12 cellular contexts compared by ENCODE assay signal in genomic region chr11:111408789-111409727, GRCh38. TPM values are rescaled to one million over a fixed set of nuclear protein-coding genes. Genes with fewer than 3 reads are reported as not detected.
DNase-seq lines count a peak whose midpoint lies in the region; ATAC-seq, FAIRE-seq and TF ChIP-seq lines count a peak whose summit lies in the region.
"Had no signal": no experiment of that assay in that cellular context is flagged by ENCODE, and none has a peak within 500 bp of the region (broad histone marks: within the 10 kb centered on the region; RNA-seq: fewer than 3 reads in every experiment).

No MANE protein-coding gene starts in this region.

- FAIRE-seq in HepG2 (lab: Jason Lieb, UNC) = no peak

- ATAC-seq in DND-41 (ENCODE audit: insufficient read depth, low read depth) (peak; percentile 44; the same call in 1 of the 3 replicates), GM21447 (IDR thresholded peaks at IDR 0.05; ENCODE audit: unreplicated experiment) (peak; percentile 40), HG03558 (IDR thresholded peaks at IDR 0.05; ENCODE audit: extremely low read depth, unreplicated experiment) (peak; percentile 32), HepG2 (no peak)
- ATAC-seq: foreskin keratinocyte had no signal

- H4K20me1 ChIP-seq in DND-41 (ENCODE audit: insufficient read depth, low read length) (no peaks in the 10 kb centered on the region), HepG2 (ENCODE audit: insufficient read depth, low read length) (no peaks in the 10 kb centered on the region)

- no peaks in the 10 kb centered on the region for H3K4me1 Mint-ChIP-seq in Caco-2 (ENCODE audit: low read depth, unreplicated experiment)

- WGBS in HepG2 (ENCODE audit: low lambda C conversion rate) = 92% methylated on average over 6 of the region's 6 CpGs

- H3K9ac ChIP-seq in DND-41 (ENCODE audit: low read depth, low read length) = no peak overlapping the region
- no peak overlapping the region for H3K9ac ChIP-seq in HepG2 (ENCODE audit: insufficient read depth, low read depth, low read length)

- no peaks in the 10 kb centered on the region for H3K27me3 Mint-ChIP-seq in Caco-2 (ENCODE audit: insufficient read depth, unreplicated experiment)

- H3K27ac ChIP-seq in DND-41 (ENCODE audit: low read length) (no peak overlapping the region), HepG2 (ENCODE audit: extremely low read length, insufficient read depth, low read length) (no peak overlapping the region), substantia nigra (ENCODE audit: low read depth, low read length, poor library complexity, severe bottlenecking) (no peak overlapping the region)
- H3K27ac ChIP-seq: foreskin keratinocyte had no signal

- H3K36me3 Mint-ChIP-seq in Caco-2 (ENCODE audit: insufficient read depth, unreplicated experiment) = no peaks in the 10 kb centered on the region

- H3K9me3 ChIP-seq in DND-41 (ENCODE audit: insufficient read depth, low read length, severe bottlenecking) = peaks cover 5% of the 10 kb centered on the region
- no peaks in the 10 kb centered on the region for H3K9me3 ChIP-seq in HepG2 (ENCODE audit: low read length)
- H3K9me3 ChIP-seq in Caco-2 = no peaks in the 10 kb centered on the region

- no peak for DNase-seq in DND-41
- DNase-seq in amniotic epithelial cell (ENCODE audit: low read depth) = peak; percentile 70
- no peak for DNase-seq in HepG2 (ENCODE audit: low spot score)
- no peak for DNase-seq in Caco-2
- DNase-seq in substantia nigra (lab: John Stamatoyannopoulos, UW) = no peak
- no peak for DNase-seq in mesenteric fat pad (ENCODE audit: low spot score)
- DNase-seq: activated naive CD8-positive, alpha-beta T cell treated with anti-CD3 and anti-CD28 coated beads, Interleukin-2, amount 10 ng/mL, durations not matched to agents 7 days and 5 days; foreskin keratinocyte; NCI-H1092 treated with DMSO at 0.1 percent for 48 hours had no signal

- POLR2A ChIA-PET in HepG2 (lab: Yijun Ruan, JAX) (no interaction called here), Caco-2 (lab: Charles Lee) (no interaction called here)

- TF ChIP-seq POLR2A in HepG2 (IDR thresholded peaks at IDR 0.05; ENCODE audit: insufficient read depth in 1 of 2, low read depth in 2 of 2, low read length in 2 of 2) = no peak

- no peaks in the 10 kb centered on the region for H3K9me3 Mint-ChIP-seq in Caco-2 (ENCODE audit: unreplicated experiment)

- H3K4me1 ChIP-seq in DND-41 (ENCODE audit: insufficient read depth, low read length) (peaks cover 4% of the 10 kb centered on the region), HepG2 (ENCODE audit: insufficient read depth, low read length) (peaks cover 19% of the 10 kb centered on the region), Caco-2 (no peaks in the 10 kb centered on the region)
- H3K4me1 ChIP-seq: foreskin keratinocyte had no signal

- intact Hi-C loops in HepG2 (cut with micrococcal nuclease; ENCODE audit: unreplicated experiment) = no loop called here
- intact Hi-C loops in Caco-2 (cut with micrococcal nuclease; ENCODE audit: unreplicated experiment) = no loop called here

- no peak overlapping the region for H3K4me3 Mint-ChIP-seq in Caco-2 (ENCODE audit: unreplicated experiment)
- H3K4me3 Mint-ChIP-seq: activated naive CD8-positive, alpha-beta T cell treated with anti-CD3 and anti-CD28 coated beads, Interleukin-2, amount 10 ng/mL, durations not matched to agents 7 days and 5 days; T-helper 1 cell treated with Interleukin-12 subunit alpha and Interleukin-12 subunit beta and Interleukin-4 antibody, amounts not matched to agents 30 μg/mL and 1 μg/mL, for 36 hours had no signal

- H3K27ac Mint-ChIP-seq in Caco-2 (ENCODE audit: unreplicated experiment) = no peak overlapping the region
- H3K27ac Mint-ChIP-seq: activated naive CD8-positive, alpha-beta T cell treated with anti-CD3 and anti-CD28 coated beads, Interleukin-2, amount 10 ng/mL, durations not matched to agents 7 days and 5 days; T-helper 1 cell treated with Interleukin-12 subunit alpha and Interleukin-12 subunit beta and Interleukin-4 antibody, amounts not matched to agents 30 μg/mL and 1 μg/mL, for 36 hours had no signal

- H3K36me3 ChIP-seq in DND-41 (ENCODE audit: insufficient read depth, low read length) (no peaks in the 10 kb centered on the region), HepG2 (replicated peaks in 1 of 2; ENCODE audit: control insufficient read depth in 1 of 2, insufficient read depth in 2 of 2, low read length in 2 of 2) (no peaks in the 10 kb centered on the region), Caco-2 (ENCODE audit: control insufficient read depth, insufficient read depth, low read length) (no peaks in the 10 kb centered on the region)

- no TSS peak for BruUV-seq in HepG2 (replicated peaks; lab: Mats Ljungman, UMichigan)
- BruUV-seq in Caco-2 (replicated peaks; lab: Mats Ljungman, UMichigan) = no TSS peak

- no peaks in the 10 kb centered on the region for H3K27me3 ChIP-seq in DND-41 (ENCODE audit: insufficient read depth, low read length, poor library complexity)
- H3K27me3 ChIP-seq in HepG2 (ENCODE audit: control insufficient read depth in 1 of 2, insufficient read depth in 2 of 2, low read length in 2 of 2) = no peaks in the 10 kb centered on the region
- H3K27me3 ChIP-seq in Caco-2 (replicated peaks; ENCODE audit: control insufficient read depth, insufficient read depth, low read length) = no peaks in the 10 kb centered on the region

- H3K4me2 ChIP-seq in DND-41 (ENCODE audit: insufficient read depth, low read length) (no peak overlapping the region), HepG2 (ENCODE audit: low read depth, low read length) (no peak overlapping the region)

- TF ChIP-seq RAD21 in HepG2 (CRISPR knock-in tag; IDR thresholded peaks at IDR 0.05) = no peak

- H3K79me2 ChIP-seq in DND-41 (ENCODE audit: insufficient read depth, low read length) = no peaks in the 10 kb centered on the region
- no peaks in the 10 kb centered on the region for H3K79me2 ChIP-seq in HepG2 (ENCODE audit: insufficient read depth, low read length)

- no peak overlapping the region for H2AFZ ChIP-seq in DND-41 (ENCODE audit: low read depth, low read length)
- H2AFZ ChIP-seq in HepG2 (ENCODE audit: low read length) = no peak overlapping the region

- TF ChIP-seq EP300 in HepG2 (IDR thresholded peaks at IDR 0.05; ENCODE audit: low read depth in 2 of 2, low read length in 2 of 2) (no peak), HepG2 (CRISPR knock-in tag; IDR thresholded peaks at IDR 0.05; ENCODE audit: borderline replicate concordance) (no peak)

- TF ChIP-seq CTCF in DND-41 (IDR thresholded peaks at IDR 0.05; ENCODE audit: borderline replicate concordance, extremely low read depth, low read length, poor library complexity, severe bottlenecking) (no peak), HepG2 (CRISPR knock-in tag; IDR thresholded peaks at IDR 0.05) (no peak), Caco-2 (IDR thresholded peaks at IDR 0.05; ENCODE audit: insufficient read depth in 1 of 2, low read depth in 1 of 2, low read length in 1 of 2, severe bottlenecking in 1 of 2, unreplicated experiment in 1 of 2) (no peak)

- CTCF ChIA-PET in HepG2 (lab: Yijun Ruan, JAX; ENCODE audit: low intra/inter-chr PET ratio, low total read pairs) (no interaction called here), Caco-2 (lab: Charles Lee) (interaction anchor here (0.9 kb wide), 1 partner anchor 14 kb away, joined by 3 read pairs; no protein-coding TSS in a partner anchor)

- H3K4me3 ChIP-seq in DND-41 (ENCODE audit: low read depth in 1 of 2, low read length in 2 of 2) = no peak overlapping the region
- H3K4me3 ChIP-seq in HepG2 (replicated peaks in 1 of 3; ENCODE audit: insufficient read depth in 1 of 3, low read depth in 2 of 3, low read length in 3 of 3) = no peak overlapping the region
- H3K4me3 ChIP-seq in Caco-2 (ENCODE audit: low read depth, low read length) = no peak overlapping the region

- in situ Hi-C loops in HepG2 (cut with HindIII; ENCODE audit: extremely low pct_ligation_motif_present, low pct_unique_long_range_greater_than_20kb) = no loop called here

TF ChIP-seq in HepG2, 621 proteins besides CTCF, POLR2A, EP300 and RAD21 (continues in another document):
- TF ChIP-seq HMGA1 (CRISPR knock-in tag; conservative IDR thresholded peaks at IDR 0.05) (no peak), RXRA (CRISPR knock-in tag; IDR thresholded peaks at IDR 0.05) (no peak)

RNA-seq across cellular contexts. Expression of gene POU2AF1, which starts 30.0 kb away (rescaled TPM):
- 1.8 and 1.9 TPM in 2 replicates for total RNA-seq in HepG2 (2016; rRNA removed; fragmentation: Illumina TruSeq; extraction: Trizol)
- 0.40 and 0.53 TPM in 2 replicates for total RNA-seq in HepG2 (2016; cell fraction: cytosol; rRNA removed; fragmentation: Illumina TruSeq; extraction: Trizol; ENCODE audit: low read depth)
- total RNA-seq in HepG2 (2016; cell fraction: insoluble cytoplasmic fraction; rRNA removed; fragmentation: Illumina TruSeq; extraction: Trizol) = 1.0 and 1.1 TPM in 2 replicates
- total RNA-seq in HepG2 (2016; cell fraction: membrane; rRNA removed; fragmentation: Illumina TruSeq; extraction: Trizol) = 0.65 and 2.2 TPM in 2 replicates
- total RNA-seq in HepG2 (2016; cell fraction: nucleus; rRNA removed; fragmentation: Illumina TruSeq; extraction: Trizol) = 0.81 and 1.8 TPM in 2 replicates
- 3.6 and 5.3 TPM in 2 replicates for polyA plus RNA-seq in HepG2 (2011; rRNA removed)
- polyA plus RNA-seq in HepG2 (2011; cell fraction: cytosol; rRNA removed) = 3.0 and 3.2 TPM in 2 replicates
- polyA plus RNA-seq in HepG2 (2011; cell fraction: nucleus; rRNA removed) = 8.2 and 10.5 TPM in 2 replicates
- 4.9 and 6.1 TPM in 2 replicates for polyA plus RNA-seq in HepG2 (2012)
- 0.52 and 0.81 TPM in 2 replicates for polyA plus RNA-seq in HepG2 (2016; cell fraction: cytosol; fragmentation: Illumina TruSeq; extraction: Trizol; ENCODE audit: low read depth)
- 2.3 and 2.6 TPM in 2 replicates for polyA plus RNA-seq in HepG2 (2016; cell fraction: insoluble cytoplasmic fraction; fragmentation: Illumina TruSeq; extraction: Trizol; ENCODE audit: low read depth)
- 1.4 TPM in 2 replicates for polyA plus RNA-seq in HepG2 (2016; cell fraction: membrane; fragmentation: Illumina TruSeq; extraction: Trizol; ENCODE audit: low read depth)
- 3.4 and 4.0 TPM in 2 replicates for polyA plus RNA-seq in HepG2 (2016; cell fraction: nucleus; fragmentation: Illumina TruSeq; extraction: Trizol; ENCODE audit: insufficient read depth, low read depth)
- 0.28 and 3.3 TPM in 2 replicates for polyA minus RNA-seq in HepG2 (2011; rRNA and poly(A)+ RNA removed; ENCODE audit: low replicate concordance)
- 3.1 and 3.6 TPM in 2 replicates for polyA minus RNA-seq in HepG2 (2011; cell fraction: cytosol; rRNA and poly(A)+ RNA removed)
- 4.1 and 5.3 TPM in 2 replicates for polyA minus RNA-seq in HepG2 (2011; cell fraction: nucleus; rRNA and poly(A)+ RNA removed)
- 1.1 and 2.7 TPM in 2 replicates for total RNA-seq in Caco-2 (2022)
- 0.10 TPM for total RNA-seq in mesenteric fat pad
- total RNA-seq: foreskin keratinocyte had no signal
- polyA plus RNA-seq: foreskin keratinocyte had no signal
